ENCODE assay signal across 1 cellular context in genomic region chr5:149799965-149800516, GRCh38.
TF ChIP-seq lines count a peak whose summit lies in the region.

No MANE protein-coding gene starts in this region.

TF ChIP-seq in IMR-90, 13 proteins besides CTCF, POLR2A, EP300 and RAD21 (continued from another document):
- TF ChIP-seq, protein P1, sequence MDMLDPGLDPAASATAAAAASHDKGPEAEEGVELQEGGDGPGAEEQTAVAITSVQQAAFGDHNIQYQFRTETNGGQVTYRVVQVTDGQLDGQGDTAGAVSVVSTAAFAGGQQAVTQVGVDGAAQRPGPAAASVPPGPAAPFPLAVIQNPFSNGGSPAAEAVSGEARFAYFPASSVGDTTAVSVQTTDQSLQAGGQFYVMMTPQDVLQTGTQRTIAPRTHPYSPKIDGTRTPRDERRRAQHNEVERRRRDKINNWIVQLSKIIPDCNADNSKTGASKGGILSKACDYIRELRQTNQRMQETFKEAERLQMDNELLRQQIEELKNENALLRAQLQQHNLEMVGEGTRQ (IDR thresholded peaks at IDR 0.05; ENCODE audit: low read depth, low read length): no peak
- no peak for TF ChIP-seq NFE2L2 (IDR thresholded peaks at IDR 0.05; ENCODE audit: low read depth, low read length)
- TF ChIP-seq MAZ (IDR thresholded peaks at IDR 0.05; ENCODE audit: borderline replicate concordance, low read depth, low read length): no peak
- TF ChIP-seq RFX5 (IDR thresholded peaks at IDR 0.05; ENCODE audit: low read depth, low read length): no peak
- no peak for TF ChIP-seq FOS (IDR thresholded peaks at IDR 0.05; ENCODE audit: low read depth, low read length)
- TF ChIP-seq, protein P2, sequence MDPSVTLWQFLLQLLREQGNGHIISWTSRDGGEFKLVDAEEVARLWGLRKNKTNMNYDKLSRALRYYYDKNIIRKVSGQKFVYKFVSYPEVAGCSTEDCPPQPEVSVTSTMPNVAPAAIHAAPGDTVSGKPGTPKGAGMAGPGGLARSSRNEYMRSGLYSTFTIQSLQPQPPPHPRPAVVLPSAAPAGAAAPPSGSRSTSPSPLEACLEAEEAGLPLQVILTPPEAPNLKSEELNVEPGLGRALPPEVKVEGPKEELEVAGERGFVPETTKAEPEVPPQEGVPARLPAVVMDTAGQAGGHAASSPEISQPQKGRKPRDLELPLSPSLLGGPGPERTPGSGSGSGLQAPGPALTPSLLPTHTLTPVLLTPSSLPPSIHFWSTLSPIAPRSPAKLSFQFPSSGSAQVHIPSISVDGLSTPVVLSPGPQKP (IDR thresholded peaks at IDR 0.05; ENCODE audit: borderline replicate concordance, low read depth, low read length): no peak
